22 cellular contexts compared by ENCODE assay signal in genomic region chr1:21095918-21096426, GRCh38.
DNase-seq lines count a peak whose midpoint lies in the region; ATAC-seq, FAIRE-seq and TF ChIP-seq lines count a peak whose summit lies in the region.
"Had no signal": no experiment of that assay in that cellular context is flagged by ENCODE, and none has a peak within 500 bp of the region (broad histone marks: within the 10 kb centered on the region; RNA-seq: fewer than 3 reads in every experiment).

No MANE protein-coding gene starts in this region.

- H4K91ac ChIP-seq in neuronal stem cell (ENCODE audit: low read depth, low read length, poor library complexity), result no peak overlapping the region

- no peak overlapping the region for H3K4me3 Mint-ChIP-seq in endothelial cell (ENCODE audit: unreplicated experiment)
- no peak overlapping the region for H3K4me3 Mint-ChIP-seq in natural killer cell
- H3K4me3 Mint-ChIP-seq in activated T-helper 17 cell treated with anti-CD3 and anti-CD28 coated beads, Interleukin-2, amount 50 U/mL, for 72 hours, result no peak overlapping the region
- H3K4me3 Mint-ChIP-seq: CD14-positive monocyte; CD4-positive, alpha-beta T cell; CD8-positive, alpha-beta memory T cell had no signal

- no peaks in the 10 kb centered on the region for H3K27me3 ChIP-seq in neuronal stem cell (ENCODE audit: control insufficient read depth in 3 of 3, insufficient read depth in 3 of 3, low read depth in 1 of 3, low read length in 3 of 3)
- H3K27me3 ChIP-seq: BE2C; BLaER1 treated with 17β-estradiol and CSF1 and Interleukin-3, amounts not matched to agents 10 nM and 100 nM had no signal

- POLR2A ChIA-PET in A549 (lab: Yijun Ruan, JAX) (no interaction called here), HEK293 (lab: Yijun Ruan, JAX) (no interaction called here)

- no peak overlapping the region for H3K4ac ChIP-seq in neuronal stem cell (ENCODE audit: low read length)

- H3K27ac Mint-ChIP-seq in endothelial cell (ENCODE audit: unreplicated experiment) (peak overlapping the region; percentile 32), natural killer cell (peak overlapping the region; percentile 0 to 35)
- no peak overlapping the region for H3K27ac Mint-ChIP-seq in activated T-helper 17 cell treated with anti-CD3 and anti-CD28 coated beads, Interleukin-2, amount 50 U/mL, for 72 hours
- H3K27ac Mint-ChIP-seq: CD14-positive monocyte; CD4-positive, alpha-beta T cell had no signal

- no peak overlapping the region for H2BK15ac ChIP-seq in neuronal stem cell (ENCODE audit: low read length)

- H3K14ac ChIP-seq in neuronal stem cell (ENCODE audit: low read length), result no peak overlapping the region

- no peaks in the 10 kb centered on the region for H3K79me1 ChIP-seq in neuronal stem cell (ENCODE audit: low read depth, low read length)

- H3K36me3 ChIP-seq in HEK293 (ENCODE audit: control insufficient read depth in 2 of 2, insufficient read depth in 1 of 2, low read length in 2 of 2) (peaks cover 7 to 25% of the 10 kb centered on the region in 2 experiments; a peak in 2 of 3 replicates), neuronal stem cell (replicated peaks in 1 of 2; ENCODE audit: control insufficient read depth in 2 of 2, insufficient read depth in 2 of 2, low read length in 2 of 2) (peaks cover 3 to 40% of the 10 kb centered on the region in 2 donors)
- H3K36me3 ChIP-seq: BE2C had no signal

- H2BK12ac ChIP-seq in neuronal stem cell (ENCODE audit: low read length), result no peak overlapping the region

- H3K4me2 ChIP-seq in A549, result no peak overlapping the region
- H3K4me2 ChIP-seq in neuronal stem cell (ENCODE audit: insufficient read depth, low read length, poor library complexity, severe bottlenecking), result no peak overlapping the region
- H3K4me2 ChIP-seq: BLaER1 treated with 17β-estradiol and CSF1 and Interleukin-3, amounts not matched to agents 10 nM and 100 nM had no signal

- intact Hi-C loops in natural killer cell (cut with micrococcal nuclease), result no loop called here

- no peak for ATAC-seq in A549
- ATAC-seq in natural killer cell, result no peak
- no peak for ATAC-seq in activated T-helper 17 cell treated with anti-CD3 and anti-CD28 coated beads, Interleukin-2, amount 50 U/mL, for 72 hours (replicated peaks)
- ATAC-seq in GM18517 (IDR thresholded peaks at IDR 0.05; ENCODE audit: unreplicated experiment), result no peak

- H3K18ac ChIP-seq in neuronal stem cell (ENCODE audit: low read length), result no peak overlapping the region

- CTCF ChIA-PET in A549 (lab: Yijun Ruan, JAX) (interaction anchor here (0.7 kb wide), 1 partner anchor 13 kb away, joined by 3 read pairs; no protein-coding TSS in a partner anchor), HEK293 (lab: Yijun Ruan, JAX) (interaction anchor here (0.6 kb wide), 1 partner anchor 14 kb away, joined by 4 read pairs; no protein-coding TSS in a partner anchor)

- H3K4me1 ChIP-seq in A549, result peaks cover 15% of the 10 kb centered on the region
- no peaks in the 10 kb centered on the region for H3K4me1 ChIP-seq in HEK293 (ENCODE audit: control insufficient read depth, insufficient read depth, low read length)
- H3K4me1 ChIP-seq in neuronal stem cell (ENCODE audit: control insufficient read depth in 2 of 2, insufficient read depth in 1 of 2, low read depth in 1 of 2, low read length in 2 of 2), result no peaks in the 10 kb centered on the region
- H3K4me1 ChIP-seq: BE2C had no signal

- no peak overlapping the region for H2AFZ ChIP-seq in neuronal stem cell (ENCODE audit: low read length)

- no peak overlapping the region for H2AK5ac ChIP-seq in neuronal stem cell (ENCODE audit: low read depth, low read length)

- H3K27ac ChIP-seq in A549 (no peak overlapping the region), HEK293 (ENCODE audit: extremely low read depth, low read depth, low read length) (no peak overlapping the region), neuronal stem cell (replicated peaks; ENCODE audit: low read length) (no peak overlapping the region)
- H3K27ac ChIP-seq: BLaER1 treated with 17β-estradiol and CSF1 and Interleukin-3, amounts not matched to agents 10 nM and 100 nM had no signal

- TF ChIP-seq RAD21 in A549 (conservative IDR thresholded peaks at IDR 0.05 in 1 of 2, IDR thresholded peaks at IDR 0.05 in 1 of 2), result no peak

- TF ChIP-seq POLR2A in A549 (IDR thresholded peaks at IDR 0.05; ENCODE audit: low read length), result no peak

- no peak for TF ChIP-seq CTCF in A549 (IDR thresholded peaks at IDR 0.05)
- TF ChIP-seq CTCF in HEK293 (tag by site-specific recombination; IDR thresholded peaks at IDR 0.05), result no peak
- no peak for TF ChIP-seq CTCF in endothelial cell (IDR thresholded peaks at IDR 0.05; ENCODE audit: unreplicated experiment)
- no peak for TF ChIP-seq CTCF in natural killer cell (IDR thresholded peaks at IDR 0.05)

- H3K9ac ChIP-seq in neuronal stem cell (ENCODE audit: low read depth, low read length, poor library complexity), result no peak overlapping the region
- H3K9ac ChIP-seq: BLaER1 treated with 17β-estradiol and CSF1 and Interleukin-3, amounts not matched to agents 10 nM and 100 nM had no signal

- no peak overlapping the region for H4K8ac ChIP-seq in neuronal stem cell (ENCODE audit: low read depth, low read length)

- H3K9me3 Mint-ChIP-seq in endothelial cell (ENCODE audit: unreplicated experiment), result no peaks in the 10 kb centered on the region
- no peaks in the 10 kb centered on the region for H3K9me3 Mint-ChIP-seq in natural killer cell
- no peaks in the 10 kb centered on the region for H3K9me3 Mint-ChIP-seq in activated T-helper 17 cell treated with anti-CD3 and anti-CD28 coated beads, Interleukin-2, amount 50 U/mL, for 72 hours
- H3K9me3 Mint-ChIP-seq: CD4-positive, alpha-beta T cell had no signal

- H3K23ac ChIP-seq in neuronal stem cell (ENCODE audit: low read depth, low read length, poor library complexity), result no peak overlapping the region

- TF ChIP-seq EP300 in A549 (IDR thresholded peaks at IDR 0.05), result no peak

- H3K4me3 ChIP-seq in A549 (no peak overlapping the region), HEK293 (ENCODE audit: low read depth, low read length) (no peak overlapping the region), neuronal stem cell (ENCODE audit: low read length in 2 of 2) (no peak overlapping the region)
- H3K4me3 ChIP-seq: BLaER1 treated with 17β-estradiol and CSF1 and Interleukin-3, amounts not matched to agents 10 nM and 100 nM; HAP-1 had no signal

- DNase-seq in A549 (ENCODE audit: low read depth in 1 of 2, low spot score in 1 of 2) (no peak), endothelial cell (ENCODE audit: low spot score) (no peak), natural killer cell (no peak), neuronal stem cell (ENCODE audit: low spot score) (no peak)
- DNase-seq: AML-193; BE2C; CD4-positive, alpha-beta T cell; CD8-positive, alpha-beta memory T cell; DMS 273 treated with DMSO at 0.1 percent for 48 hours; DMS79; GF-D8; GOT3 had no signal

- no peaks in the 10 kb centered on the region for H3K27me3 Mint-ChIP-seq in endothelial cell (ENCODE audit: unreplicated experiment)
- no peaks in the 10 kb centered on the region for H3K27me3 Mint-ChIP-seq in natural killer cell (ENCODE audit: low read depth in 2 of 2)
- no peaks in the 10 kb centered on the region for H3K27me3 Mint-ChIP-seq in activated T-helper 17 cell treated with anti-CD3 and anti-CD28 coated beads, Interleukin-2, amount 50 U/mL, for 72 hours
- H3K27me3 Mint-ChIP-seq: CD4-positive, alpha-beta T cell; CD8-positive, alpha-beta memory T cell had no signal

- no peak overlapping the region for H2BK5ac ChIP-seq in neuronal stem cell (ENCODE audit: low read length)

- no peak overlapping the region for H2BK120ac ChIP-seq in neuronal stem cell (ENCODE audit: low read depth, low read length)

- no peak for FAIRE-seq in A549 (lab: Jason Lieb, UNC)
- FAIRE-seq: D721Med, GM12891, GM18507, H54 had no signal

- H3K4me1 Mint-ChIP-seq in endothelial cell (ENCODE audit: unreplicated experiment) (peaks cover 48% of the 10 kb centered on the region), natural killer cell (peaks cover 21 to 33% of the 10 kb centered on the region in 2 donors)
- peaks cover 4% of the 10 kb centered on the region for H3K4me1 Mint-ChIP-seq in activated T-helper 17 cell treated with anti-CD3 and anti-CD28 coated beads, Interleukin-2, amount 50 U/mL, for 72 hours

- H3K36me3 Mint-ChIP-seq in endothelial cell (ENCODE audit: low read depth, unreplicated experiment) (peaks cover 27% of the 10 kb centered on the region), natural killer cell (peaks cover 8% of the 10 kb centered on the region)
- peaks cover 24% of the 10 kb centered on the region for H3K36me3 Mint-ChIP-seq in activated T-helper 17 cell treated with anti-CD3 and anti-CD28 coated beads, Interleukin-2, amount 50 U/mL, for 72 hours (ENCODE audit: low read depth)

- no peaks in the 10 kb centered on the region for H3K9me3 ChIP-seq in A549
- no peaks in the 10 kb centered on the region for H3K9me3 ChIP-seq in HEK293 (ENCODE audit: control insufficient read depth, insufficient read depth, low read depth, low read length)
- peaks cover 0 to 10% of the 10 kb centered on the region in 2 donors for H3K9me3 ChIP-seq in neuronal stem cell (replicated peaks in 1 of 2; ENCODE audit: control insufficient read depth in 2 of 2, insufficient read depth in 1 of 2, low read depth in 1 of 2, low read length in 2 of 2)
- H3K9me3 ChIP-seq: BE2C, HAP-1 had no signal

TF ChIP-seq in A549, 52 proteins besides CTCF, POLR2A, EP300 and RAD21 (continues in another document):
- TF ChIP-seq NPAS2 (CRISPR knock-in tag; IDR thresholded peaks at IDR 0.05; ENCODE audit: borderline replicate concordance) (no peak), PBX3 (IDR thresholded peaks at IDR 0.05) (no peak), TFCP2L1 (CRISPR knock-in tag; IDR thresholded peaks at IDR 0.05) (no peak)

TF ChIP-seq in HEK293, 187 proteins besides CTCF, POLR2A, EP300 and RAD21 (continues in another document):
- TF ChIP-seq ZNF521 (tag by site-specific recombination; IDR thresholded peaks at IDR 0.05) (no peak), ZEB2 (tag by site-specific recombination; IDR thresholded peaks at IDR 0.05) (no peak), ZNF18 (tag by site-specific recombination; IDR thresholded peaks at IDR 0.05) (no peak)
